10 cellular contexts compared by ENCODE assay signal in the genomic region with DNA sequence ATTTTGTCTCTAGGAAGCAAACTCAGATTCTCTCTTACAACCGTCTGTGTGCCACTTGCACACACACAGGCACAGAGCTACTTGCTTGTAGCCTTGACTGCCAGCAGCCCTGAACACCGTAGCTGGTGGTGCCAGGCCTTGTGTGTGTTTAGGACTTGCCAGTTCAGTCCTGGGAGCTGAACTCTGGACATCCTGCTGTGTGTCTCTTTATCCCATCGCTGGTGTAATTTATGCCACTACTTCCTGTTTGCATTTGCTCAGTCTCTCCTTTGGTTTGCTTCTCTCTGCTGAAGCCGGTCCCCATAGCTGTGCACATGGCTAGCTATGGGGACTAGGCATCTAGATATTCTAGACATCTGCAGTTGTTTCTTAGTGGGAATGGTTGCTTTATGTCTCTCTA. TPM values are rescaled to one million over a fixed set of nuclear protein-coding genes. Genes with fewer than 3 reads are reported as not detected.
A peak's percentile ranks its signal among the peaks of the same experiment; 100 is the strongest.
DNase-seq lines count a peak whose midpoint lies in the region; ATAC-seq and TF ChIP-seq lines count a peak whose summit lies in the region.
"Had no signal": no experiment of that assay in that cellular context is flagged by ENCODE, and none has a peak within 500 bp of the region (broad histone marks: within the 10 kb centered on the region; RNA-seq: fewer than 3 reads in every experiment).

No MANE protein-coding gene starts in this region.

- no peaks in the 10 kb centered on the region for H3K9me3 ChIP-seq in colonic mucosa
- no peaks in the 10 kb centered on the region for H3K9me3 ChIP-seq in uterus
- H3K9me3 ChIP-seq: esophagus muscularis mucosa had no signal

- ATAC-seq in GM21360 (IDR thresholded peaks at IDR 0.05; ENCODE audit: unreplicated experiment) (no peak), HG03108 (IDR thresholded peaks at IDR 0.05; ENCODE audit: unreplicated experiment) (no peak)

- H3K4me1 ChIP-seq in colonic mucosa, result peaks cover 24% of the 10 kb centered on the region
- no peaks in the 10 kb centered on the region for H3K4me1 ChIP-seq in uterus

- H3K36me3 ChIP-seq in colonic mucosa (no peaks in the 10 kb centered on the region), uterus (no peaks in the 10 kb centered on the region)

- DNase-seq in HEK293T (ENCODE audit: extremely low spot score), result no peak
- peak; percentile 81 for DNase-seq in NCI-H510A treated with DMSO at 0.1 percent for 48 hours (lab: John Stamatoyannopoulos, UW)
- peak; percentile 74 for DNase-seq in colonic mucosa
- peak; percentile 35 for DNase-seq in posterior vena cava (ENCODE audit: low spot score)
- DNase-seq in uterus, result no peak
- DNase-seq: activated CD8-positive, alpha-beta memory T cell treated with anti-CD3 and anti-CD28 coated beads for 24 hours; NCI-H187 had no signal

- no peaks in the 10 kb centered on the region for H3K27me3 ChIP-seq in colonic mucosa
- H3K27me3 ChIP-seq in uterus, result no peaks in the 10 kb centered on the region
- H3K27me3 ChIP-seq: esophagus muscularis mucosa had no signal

- TF ChIP-seq POLR2A in uterus (IDR thresholded peaks at IDR 0.05), result no peak

- H3K9ac ChIP-seq in colonic mucosa (ENCODE audit: low read depth in 2 of 2, low read length in 2 of 2), result peak overlapping the region in 1 of 2 donors; percentile 3

- H3K4me3 ChIP-seq in colonic mucosa (no peak overlapping the region), uterus (no peak overlapping the region)
- H3K4me3 ChIP-seq: esophagus muscularis mucosa had no signal

- H3K27ac ChIP-seq in colonic mucosa, result peak overlapping the region; percentile 47
- no peak overlapping the region for H3K27ac ChIP-seq in uterus
- H3K27ac ChIP-seq: esophagus muscularis mucosa had no signal

- no peak for TF ChIP-seq CTCF in colonic mucosa (IDR thresholded peaks at IDR 0.05)
- TF ChIP-seq CTCF in uterus (IDR thresholded peaks at IDR 0.05), result no peak

- CTCF ChIA-PET in HEK293T (lab: Yijun Ruan, JAX), result interaction anchor here (0.7 kb wide), 1 partner anchor 14 kb away, joined by 3 read pairs; no protein-coding TSS in a partner anchor

- POLR2A ChIA-PET in HEK293T (lab: Yijun Ruan, JAX), result interaction anchor here (1.2 kb wide), 1 partner anchor 24 kb away, joined by 3 read pairs; no protein-coding TSS in a partner anchor

- intact Hi-C loops in colonic mucosa (cut with DNase I) (no loop called here), posterior vena cava (cut with DNase I) (no loop called here), uterus (cut with DNase I; ENCODE audit: low total_unique reads) (no loop called here)

TF ChIP-seq in HEK293T, 16 proteins besides CTCF, POLR2A, EP300 and RAD21:
- TF ChIP-seq HDGF (IDR thresholded peaks at IDR 0.05; ENCODE audit: borderline replicate concordance) (no peak), LEF1 (IDR thresholded peaks at IDR 0.05; ENCODE audit: borderline replicate concordance) (no peak)
- TF ChIP-seq, protein P1, sequence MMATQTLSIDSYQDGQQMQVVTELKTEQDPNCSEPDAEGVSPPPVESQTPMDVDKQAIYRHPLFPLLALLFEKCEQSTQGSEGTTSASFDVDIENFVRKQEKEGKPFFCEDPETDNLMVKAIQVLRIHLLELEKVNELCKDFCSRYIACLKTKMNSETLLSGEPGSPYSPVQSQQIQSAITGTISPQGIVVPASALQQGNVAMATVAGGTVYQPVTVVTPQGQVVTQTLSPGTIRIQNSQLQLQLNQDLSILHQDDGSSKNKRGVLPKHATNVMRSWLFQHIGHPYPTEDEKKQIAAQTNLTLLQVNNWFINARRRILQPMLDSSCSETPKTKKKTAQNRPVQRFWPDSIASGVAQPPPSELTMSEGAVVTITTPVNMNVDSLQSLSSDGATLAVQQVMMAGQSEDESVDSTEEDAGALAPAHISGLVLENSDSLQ (IDR thresholded peaks at IDR 0.05), result peak; percentile 22; the same call in 1 of the 2 replicates
TF ChIP-seq in HEK293T: peak in this region for 1.

RNA-seq across cellular contexts. Expression of gene MARK2, which starts 24.0 kb away (rescaled TPM):
- 10 to 100 TPM; 86.8 to 96.8 TPM for total RNA-seq in colonic mucosa
- 10 to 100 TPM; 20.5 to 24.5 TPM for total RNA-seq in posterior vena cava
- total RNA-seq in uterus, result 10 to 100 TPM in 3 of 4 donors, 1 to 10 TPM in 1; 6.9 to 36.5 (median 17.7) TPM

RNA-seq across cellular contexts. Expression of gene SPINDOC, which starts 49.7 kb away (rescaled TPM):
- total RNA-seq in colonic mucosa (10 to 100 TPM in 1 of 2 donors, 1 to 10 TPM in 1; 9.3 to 11.8 TPM), posterior vena cava (10 to 100 TPM; 11.8 to 15.1 TPM), uterus (10 to 100 TPM in 2 of 4 donors, 1 to 10 TPM in 2; 1.3 to 28.7 (median 10.6) TPM)

RNA-seq across cellular contexts. Expression of gene RCOR2, which starts 54.0 kb away (rescaled TPM):
- total RNA-seq in colonic mucosa (1 to 10 TPM; 4.8 to 5.2 TPM), posterior vena cava (1 to 10 TPM in 1 of 2 donors, under 1 TPM in 1; 0.95 to 2.7 TPM), uterus (10 to 100 TPM in 1 of 4 donors, 1 to 10 TPM in 1, not detected in 2; 5.8 to 11.8 TPM)

Comparison
In these comparisons a context has a peak if more than half of its experiments do, and no peak if none do; other contexts are left out.
1. DNase-seq: peak in NCI-H510A treated with DMSO at 0.1 percent for 48 hours (single experiment), colonic mucosa (single experiment) and posterior vena cava (single experiment); none in HEK293T (single experiment) and uterus (0 of 2).